1 cellular context compared by ENCODE assay signal in genomic region chr1:19066874-19067186, GRCh38.
TF ChIP-seq lines count a peak whose summit lies in the region.

No MANE protein-coding gene starts in this region.

TF ChIP-seq in GM23338, 12 proteins besides CTCF, POLR2A, EP300 and RAD21 (continued from another document):
- TF ChIP-seq, protein P1, sequence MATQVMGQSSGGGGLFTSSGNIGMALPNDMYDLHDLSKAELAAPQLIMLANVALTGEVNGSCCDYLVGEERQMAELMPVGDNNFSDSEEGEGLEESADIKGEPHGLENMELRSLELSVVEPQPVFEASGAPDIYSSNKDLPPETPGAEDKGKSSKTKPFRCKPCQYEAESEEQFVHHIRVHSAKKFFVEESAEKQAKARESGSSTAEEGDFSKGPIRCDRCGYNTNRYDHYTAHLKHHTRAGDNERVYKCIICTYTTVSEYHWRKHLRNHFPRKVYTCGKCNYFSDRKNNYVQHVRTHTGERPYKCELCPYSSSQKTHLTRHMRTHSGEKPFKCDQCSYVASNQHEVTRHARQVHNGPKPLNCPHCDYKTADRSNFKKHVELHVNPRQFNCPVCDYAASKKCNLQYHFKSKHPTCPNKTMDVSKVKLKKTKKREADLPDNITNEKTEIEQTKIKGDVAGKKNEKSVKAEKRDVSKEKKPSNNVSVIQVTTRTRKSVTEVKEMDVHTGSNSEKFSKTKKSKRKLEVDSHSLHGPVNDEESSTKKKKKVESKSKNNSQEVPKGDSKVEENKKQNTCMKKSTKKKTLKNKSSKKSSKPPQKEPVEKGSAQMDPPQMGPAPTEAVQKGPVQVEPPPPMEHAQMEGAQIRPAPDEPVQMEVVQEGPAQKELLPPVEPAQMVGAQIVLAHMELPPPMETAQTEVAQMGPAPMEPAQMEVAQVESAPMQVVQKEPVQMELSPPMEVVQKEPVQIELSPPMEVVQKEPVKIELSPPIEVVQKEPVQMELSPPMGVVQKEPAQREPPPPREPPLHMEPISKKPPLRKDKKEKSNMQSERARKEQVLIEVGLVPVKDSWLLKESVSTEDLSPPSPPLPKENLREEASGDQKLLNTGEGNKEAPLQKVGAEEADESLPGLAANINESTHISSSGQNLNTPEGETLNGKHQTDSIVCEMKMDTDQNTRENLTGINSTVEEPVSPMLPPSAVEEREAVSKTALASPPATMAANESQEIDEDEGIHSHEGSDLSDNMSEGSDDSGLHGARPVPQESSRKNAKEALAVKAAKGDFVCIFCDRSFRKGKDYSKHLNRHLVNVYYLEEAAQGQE (IDR thresholded peaks at IDR 0.05; ENCODE audit: unreplicated experiment): no peak
- no peak for TF ChIP-seq POLR2AphosphoS5 (IDR thresholded peaks at IDR 0.05; ENCODE audit: low read depth)
- TF ChIP-seq JUNB (IDR thresholded peaks at IDR 0.05; ENCODE audit: unreplicated experiment): no peak
- no peak for TF ChIP-seq EZH2phosphoT487 (IDR thresholded peaks at IDR 0.05; ENCODE audit: unreplicated experiment)
- TF ChIP-seq ZNF331 (CRISPR knock-in tag; IDR thresholded peaks at IDR 0.05; ENCODE audit: low read depth): no peak
- TF ChIP-seq, protein P2, sequence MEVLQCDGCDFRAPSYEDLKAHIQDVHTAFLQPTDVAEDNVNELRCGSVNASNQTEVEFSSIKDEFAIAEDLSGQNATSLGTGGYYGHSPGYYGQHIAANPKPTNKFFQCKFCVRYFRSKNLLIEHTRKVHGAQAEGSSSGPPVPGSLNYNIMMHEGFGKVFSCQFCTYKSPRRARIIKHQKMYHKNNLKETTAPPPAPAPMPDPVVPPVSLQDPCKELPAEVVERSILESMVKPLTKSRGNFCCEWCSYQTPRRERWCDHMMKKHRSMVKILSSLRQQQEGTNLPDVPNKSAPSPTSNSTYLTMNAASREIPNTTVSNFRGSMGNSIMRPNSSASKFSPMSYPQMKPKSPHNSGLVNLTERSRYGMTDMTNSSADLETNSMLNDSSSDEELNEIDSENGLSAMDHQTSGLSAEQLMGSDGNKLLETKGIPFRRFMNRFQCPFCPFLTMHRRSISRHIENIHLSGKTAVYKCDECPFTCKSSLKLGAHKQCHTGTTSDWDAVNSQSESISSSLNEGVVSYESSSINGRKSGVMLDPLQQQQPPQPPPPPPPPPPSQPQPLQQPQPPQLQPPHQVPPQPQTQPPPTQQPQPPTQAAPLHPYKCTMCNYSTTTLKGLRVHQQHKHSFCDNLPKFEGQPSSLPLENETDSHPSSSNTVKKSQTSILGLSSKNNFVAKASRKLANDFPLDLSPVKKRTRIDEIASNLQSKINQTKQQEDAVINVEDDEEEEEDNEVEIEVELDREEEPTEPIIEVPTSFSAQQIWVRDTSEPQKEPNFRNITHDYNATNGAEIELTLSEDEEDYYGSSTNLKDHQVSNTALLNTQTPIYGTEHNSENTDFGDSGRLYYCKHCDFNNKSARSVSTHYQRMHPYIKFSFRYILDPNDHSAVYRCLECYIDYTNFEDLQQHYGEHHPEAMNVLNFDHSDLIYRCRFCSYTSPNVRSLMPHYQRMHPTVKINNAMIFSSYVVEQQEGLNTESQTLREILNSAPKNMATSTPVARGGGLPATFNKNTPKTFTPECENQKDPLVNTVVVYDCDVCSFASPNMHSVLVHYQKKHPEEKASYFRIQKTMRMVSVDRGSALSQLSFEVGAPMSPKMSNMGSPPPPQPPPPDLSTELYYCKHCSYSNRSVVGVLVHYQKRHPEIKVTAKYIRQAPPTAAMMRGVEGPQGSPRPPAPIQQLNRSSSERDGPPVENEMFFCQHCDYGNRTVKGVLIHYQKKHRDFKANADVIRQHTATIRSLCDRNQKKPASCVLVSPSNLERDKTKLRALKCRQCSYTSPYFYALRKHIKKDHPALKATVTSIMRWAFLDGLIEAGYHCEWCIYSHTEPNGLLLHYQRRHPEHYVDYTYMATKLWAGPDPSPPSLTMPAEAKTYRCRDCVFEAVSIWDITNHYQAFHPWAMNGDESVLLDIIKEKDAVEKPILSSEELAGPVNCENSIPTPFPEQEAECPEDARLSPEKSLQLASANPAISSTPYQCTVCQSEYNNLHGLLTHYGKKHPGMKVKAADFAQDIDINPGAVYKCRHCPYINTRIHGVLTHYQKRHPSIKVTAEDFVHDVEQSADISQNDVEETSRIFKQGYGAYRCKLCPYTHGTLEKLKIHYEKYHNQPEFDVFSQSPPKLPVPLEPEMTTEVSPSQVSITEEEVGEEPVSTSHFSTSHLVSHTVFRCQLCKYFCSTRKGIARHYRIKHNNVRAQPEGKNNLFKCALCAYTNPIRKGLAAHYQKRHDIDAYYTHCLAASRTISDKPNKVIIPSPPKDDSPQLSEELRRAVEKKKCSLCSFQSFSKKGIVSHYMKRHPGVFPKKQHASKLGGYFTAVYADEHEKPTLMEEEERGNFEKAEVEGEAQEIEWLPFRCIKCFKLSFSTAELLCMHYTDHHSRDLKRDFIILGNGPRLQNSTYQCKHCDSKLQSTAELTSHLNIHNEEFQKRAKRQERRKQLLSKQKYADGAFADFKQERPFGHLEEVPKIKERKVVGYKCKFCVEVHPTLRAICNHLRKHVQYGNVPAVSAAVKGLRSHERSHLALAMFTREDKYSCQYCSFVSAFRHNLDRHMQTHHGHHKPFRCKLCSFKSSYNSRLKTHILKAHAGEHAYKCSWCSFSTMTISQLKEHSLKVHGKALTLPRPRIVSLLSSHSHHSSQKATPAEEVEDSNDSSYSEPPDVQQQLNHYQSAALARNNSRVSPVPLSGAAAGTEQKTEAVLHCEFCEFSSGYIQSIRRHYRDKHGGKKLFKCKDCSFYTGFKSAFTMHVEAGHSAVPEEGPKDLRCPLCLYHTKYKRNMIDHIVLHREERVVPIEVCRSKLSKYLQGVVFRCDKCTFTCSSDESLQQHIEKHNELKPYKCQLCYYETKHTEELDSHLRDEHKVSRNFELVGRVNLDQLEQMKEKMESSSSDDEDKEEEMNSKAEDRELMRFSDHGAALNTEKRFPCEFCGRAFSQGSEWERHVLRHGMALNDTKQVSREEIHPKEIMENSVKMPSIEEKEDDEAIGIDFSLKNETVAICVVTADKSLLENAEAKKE (CRISPR knock-in tag; IDR thresholded peaks at IDR 0.05): no peak
- TF ChIP-seq STAT1 (IDR thresholded peaks at IDR 0.05; ENCODE audit: unreplicated experiment): no peak
- TF ChIP-seq, protein P3, sequence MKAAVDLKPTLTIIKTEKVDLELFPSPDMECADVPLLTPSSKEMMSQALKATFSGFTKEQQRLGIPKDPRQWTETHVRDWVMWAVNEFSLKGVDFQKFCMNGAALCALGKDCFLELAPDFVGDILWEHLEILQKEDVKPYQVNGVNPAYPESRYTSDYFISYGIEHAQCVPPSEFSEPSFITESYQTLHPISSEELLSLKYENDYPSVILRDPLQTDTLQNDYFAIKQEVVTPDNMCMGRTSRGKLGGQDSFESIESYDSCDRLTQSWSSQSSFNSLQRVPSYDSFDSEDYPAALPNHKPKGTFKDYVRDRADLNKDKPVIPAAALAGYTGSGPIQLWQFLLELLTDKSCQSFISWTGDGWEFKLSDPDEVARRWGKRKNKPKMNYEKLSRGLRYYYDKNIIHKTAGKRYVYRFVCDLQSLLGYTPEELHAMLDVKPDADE (IDR thresholded peaks at IDR 0.05): no peak
- no peak for TF ChIP-seq CREB1 (CRISPR knock-in tag; IDR thresholded peaks at IDR 0.05; ENCODE audit: low read depth)
- no peak for TF ChIP-seq EZH2 (IDR thresholded peaks at IDR 0.05; ENCODE audit: low read depth, unreplicated experiment)
